In the genomic region with DNA sequence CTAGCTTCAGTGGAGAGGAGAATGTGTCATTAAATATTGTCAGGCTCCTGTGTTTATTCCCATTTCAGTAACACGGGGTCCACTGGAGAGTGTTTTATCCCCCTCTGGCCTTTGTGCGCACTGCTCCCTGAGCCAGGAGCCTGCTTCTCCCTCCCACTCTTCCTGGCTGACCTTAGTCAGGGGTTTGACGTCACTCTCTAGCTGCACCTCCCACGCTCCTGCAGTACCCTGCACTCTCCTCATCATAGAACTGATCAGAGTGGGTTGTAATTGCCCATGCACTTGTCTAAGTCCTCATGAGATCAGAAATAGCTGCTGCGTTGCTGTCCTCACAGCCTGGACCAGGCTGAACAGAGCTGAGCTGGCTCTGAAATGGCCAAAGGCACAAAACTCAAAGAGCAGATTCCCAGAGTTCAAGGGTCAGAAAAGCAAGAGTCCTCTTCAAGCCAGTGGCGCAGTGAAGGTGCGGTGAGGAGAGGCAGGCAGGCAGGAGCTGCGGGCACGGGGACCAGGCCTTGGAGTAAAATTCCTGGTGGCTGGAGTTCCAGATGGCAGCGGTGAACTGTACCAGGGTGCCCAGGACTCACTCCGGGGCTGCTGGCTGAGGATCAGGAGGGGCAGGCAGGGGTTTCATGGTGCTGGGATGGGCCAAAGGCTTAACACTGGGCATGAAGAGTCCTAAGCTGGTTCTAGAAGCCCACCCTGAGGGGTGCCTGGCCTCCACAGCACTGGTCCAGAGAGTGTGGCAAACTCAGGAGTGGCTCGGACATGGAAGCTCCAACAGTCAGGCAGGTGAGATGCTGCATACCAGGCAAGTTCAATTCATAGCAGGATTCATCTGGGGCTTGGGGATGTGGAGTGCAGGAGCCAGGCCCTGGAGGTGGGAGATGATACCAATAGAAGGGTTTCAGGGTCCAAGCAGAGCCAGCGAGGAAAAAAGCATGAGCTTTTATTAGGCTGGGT, we compare ENCODE assay signal across 13 cellular contexts.
DNase-seq lines count a peak whose midpoint lies in the region; ATAC-seq, FAIRE-seq and TF ChIP-seq lines count a peak whose summit lies in the region.
"Had no signal": no experiment of that assay in that cellular context is flagged by ENCODE, and none has a peak within 500 bp of the region (broad histone marks: within the 10 kb centered on the region; RNA-seq: fewer than 3 reads in every experiment).

No MANE protein-coding gene starts in this region.

- H3K4me1 ChIP-seq in HEK293 (ENCODE audit: control insufficient read depth, insufficient read depth, low read length): no peaks in the 10 kb centered on the region
- H3K4me1 ChIP-seq in hepatocyte (ENCODE audit: insufficient read depth): no peaks in the 10 kb centered on the region
- no peaks in the 10 kb centered on the region for H3K4me1 ChIP-seq in prostate gland (replicated peaks)
- H3K4me1 ChIP-seq: ascending aorta had no signal

- H3K9me3 ChIP-seq in HEK293 (ENCODE audit: control insufficient read depth, insufficient read depth, low read depth, low read length): no peaks in the 10 kb centered on the region
- H3K9me3 ChIP-seq in hepatocyte (ENCODE audit: low read depth): no peaks in the 10 kb centered on the region
- H3K9me3 ChIP-seq in prostate gland: no peaks in the 10 kb centered on the region
- H3K9me3 ChIP-seq: ascending aorta had no signal

- no peaks in the 10 kb centered on the region for H3K4me1 Mint-ChIP-seq in activated T-helper 17 cell treated with anti-CD3 and anti-CD28 coated beads, Interleukin-2, amount 50 U/mL, for 72 hours

- H3K4me3 ChIP-seq in HEK293 (ENCODE audit: low read depth, low read length) (no peak overlapping the region), hepatocyte (no peak overlapping the region), prostate gland (no peak overlapping the region)
- H3K4me3 ChIP-seq: ascending aorta had no signal

- no peak overlapping the region for H3K27ac Mint-ChIP-seq in activated T-helper 17 cell treated with anti-CD3 and anti-CD28 coated beads, Interleukin-2, amount 50 U/mL, for 72 hours

- H3K27me3 ChIP-seq in hepatocyte (no peaks in the 10 kb centered on the region), prostate gland (replicated peaks; ENCODE audit: insufficient read depth) (no peaks in the 10 kb centered on the region)
- H3K27me3 ChIP-seq: ascending aorta had no signal

- H3K36me3 ChIP-seq in HEK293 (ENCODE audit: control insufficient read depth in 2 of 2, insufficient read depth in 1 of 2, low read length in 2 of 2) (no peaks in the 10 kb centered on the region), hepatocyte (replicated peaks; ENCODE audit: insufficient read depth, low read depth) (no peaks in the 10 kb centered on the region), prostate gland (no peaks in the 10 kb centered on the region)
- H3K36me3 ChIP-seq: ascending aorta had no signal

- no peak overlapping the region for H3K4me3 Mint-ChIP-seq in activated T-helper 17 cell treated with anti-CD3 and anti-CD28 coated beads, Interleukin-2, amount 50 U/mL, for 72 hours
- H3K4me3 Mint-ChIP-seq: activated T-cell treated with anti-CD3 and anti-CD28 coated beads, Interleukin-2, amount 50 U/mL, for 4 hours had no signal

- no peaks in the 10 kb centered on the region for H3K9me2 ChIP-seq in hepatocyte (replicated peaks; ENCODE audit: insufficient read depth)

- no peaks in the 10 kb centered on the region for H3K36me3 Mint-ChIP-seq in activated T-helper 17 cell treated with anti-CD3 and anti-CD28 coated beads, Interleukin-2, amount 50 U/mL, for 72 hours (ENCODE audit: low read depth)

- DNase-seq in NCI-H510A treated with DMSO at 0.1 percent for 48 hours (lab: John Stamatoyannopoulos, UW) (peak; percentile 89), hepatocyte (ENCODE audit: low spot score) (peak; percentile 29), renal cortical epithelial cell (ENCODE audit: low read depth) (peak; percentile 2), prostate gland (ENCODE audit: low spot score) (no peak), RCC 7860 (ENCODE audit: low spot score) (no peak)
- DNase-seq in stimulated activated CD4-positive, alpha-beta T cell treated with anti-CD3 and anti-CD28 coated beads, Interleukin-15, amount 100 ng/mL, for 24 hours: no peak
- DNase-seq: activated T-cell treated with anti-CD3 and anti-CD28 coated beads, Interleukin-2, amount 50 U/mL, for 4 hours; hippocampal formation; NCI-H187 treated with DMSO at 0.1 percent for 48 hours had no signal

- H2AFZ ChIP-seq in hepatocyte: no peak overlapping the region

- H3K79me2 ChIP-seq in hepatocyte: no peaks in the 10 kb centered on the region

- no peak overlapping the region for H3K4me2 ChIP-seq in hepatocyte

- H4K20me1 ChIP-seq in hepatocyte (ENCODE audit: insufficient read depth, poor library complexity, severe bottlenecking): no peaks in the 10 kb centered on the region

- 73% methylated on average over 13 of the region's 13 CpGs for WGBS in hepatocyte (ENCODE audit: low lambda C conversion rate, missing lambda C conversion rate)
- 68% methylated on average over 13 of the region's 13 CpGs for WGBS in prostate gland

- H3K27me3 Mint-ChIP-seq in activated T-helper 17 cell treated with anti-CD3 and anti-CD28 coated beads, Interleukin-2, amount 50 U/mL, for 72 hours: peaks cover 3% of the 10 kb centered on the region

- ATAC-seq in activated T-helper 17 cell treated with anti-CD3 and anti-CD28 coated beads, Interleukin-2, amount 50 U/mL, for 72 hours (replicated peaks): no peak
- ATAC-seq: activated T-cell treated with anti-CD3 and anti-CD28 coated beads, Interleukin-2, amount 50 U/mL, for 4 hours had no signal

- H3K27ac ChIP-seq in HEK293 (ENCODE audit: extremely low read depth, low read depth, low read length): no peak overlapping the region
- no peak overlapping the region for H3K27ac ChIP-seq in hepatocyte
- H3K27ac ChIP-seq in prostate gland: no peak overlapping the region
- H3K27ac ChIP-seq: ascending aorta had no signal

- CTCF ChIA-PET in HEK293 (lab: Yijun Ruan, JAX): interaction anchor here (0.6 to 1.1 kb wide), 4 partner anchors 43 to 641 kb away, joined by 3 to 5 read pairs (median 3); no protein-coding TSS in a partner anchor

- FAIRE-seq in RCC 7860 (lab: Jason Lieb, UNC): no peak
- FAIRE-seq: GM12891 had no signal

- POLR2A ChIA-PET in HEK293 (lab: Yijun Ruan, JAX): no interaction called here

- intact Hi-C loops in prostate gland (cut with DNase I): no loop called here

- TF ChIP-seq CTCF in HEK293 (tag by site-specific recombination; IDR thresholded peaks at IDR 0.05): no peak
- TF ChIP-seq CTCF in hepatocyte (IDR thresholded peaks at IDR 0.05; ENCODE audit: poor library complexity): no peak
- no peak for TF ChIP-seq CTCF in prostate gland (IDR thresholded peaks at IDR 0.05)

- TF ChIP-seq POLR2A in prostate gland (IDR thresholded peaks at IDR 0.05): no peak

- H3K9me3 Mint-ChIP-seq in activated T-helper 17 cell treated with anti-CD3 and anti-CD28 coated beads, Interleukin-2, amount 50 U/mL, for 72 hours: no peaks in the 10 kb centered on the region
- H3K9me3 Mint-ChIP-seq: activated T-cell treated with anti-CD3 and anti-CD28 coated beads, Interleukin-2, amount 50 U/mL, for 4 hours had no signal

TF ChIP-seq in HEK293, 187 proteins besides CTCF, POLR2A, EP300 and RAD21:
- TF ChIP-seq HOXD13 (CRISPR knock-in tag; IDR thresholded peaks at IDR 0.05; ENCODE audit: borderline replicate concordance) (no peak), ZSCAN30 (tag by site-specific recombination; IDR thresholded peaks at IDR 0.05) (no peak), EGR2 (tag by site-specific recombination; IDR thresholded peaks at IDR 0.05; ENCODE audit: low read depth) (peak; percentile 87), ZNF473 (tag by site-specific recombination; IDR thresholded peaks at IDR 0.05) (no peak), ZNF146 (tag by site-specific recombination; IDR thresholded peaks at IDR 0.05) (no peak), ZFHX2 (tag by site-specific recombination; conservative IDR thresholded peaks at IDR 0.05) (peak; percentile 86), ZNF629 (tag by site-specific recombination; IDR thresholded peaks at IDR 0.05) (peak; percentile 46; the same call in 1 of the 2 replicates), MZF1 (tag by site-specific recombination; IDR thresholded peaks at IDR 0.05; ENCODE audit: borderline replicate concordance) (no peak), ZBTB1 (tag by site-specific recombination; IDR thresholded peaks at IDR 0.05) (no peak), KLF8 (tag by site-specific recombination; IDR thresholded peaks at IDR 0.05) (no peak), SETDB1 (IDR thresholded peaks at IDR 0.05; ENCODE audit: insufficient read length, low read length) (no peak)
- TF ChIP-seq, protein P1, sequence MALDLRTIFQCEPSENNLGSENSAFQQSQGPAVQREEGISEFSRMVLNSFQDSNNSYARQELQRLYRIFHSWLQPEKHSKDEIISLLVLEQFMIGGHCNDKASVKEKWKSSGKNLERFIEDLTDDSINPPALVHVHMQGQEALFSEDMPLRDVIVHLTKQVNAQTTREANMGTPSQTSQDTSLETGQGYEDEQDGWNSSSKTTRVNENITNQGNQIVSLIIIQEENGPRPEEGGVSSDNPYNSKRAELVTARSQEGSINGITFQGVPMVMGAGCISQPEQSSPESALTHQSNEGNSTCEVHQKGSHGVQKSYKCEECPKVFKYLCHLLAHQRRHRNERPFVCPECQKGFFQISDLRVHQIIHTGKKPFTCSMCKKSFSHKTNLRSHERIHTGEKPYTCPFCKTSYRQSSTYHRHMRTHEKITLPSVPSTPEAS (tag by site-specific recombination; IDR thresholded peaks at IDR 0.05): no peak

Comparison
In these comparisons a context has a peak if more than half of its experiments do, and no peak if none do; other contexts are left out.
1. DNase-seq: peak in NCI-H510A treated with DMSO at 0.1 percent for 48 hours (single experiment), hepatocyte (single experiment) and renal cortical epithelial cell (single experiment); none in prostate gland (single experiment), RCC 7860 (single experiment) and stimulated activated CD4-positive, alpha-beta T cell treated with anti-CD3 and anti-CD28 coated beads, Interleukin-15, amount 100 ng/mL, for 24 hours (single experiment).